Comparison of ENCODE assay signal across 8 cellular contexts in the genomic region with DNA sequence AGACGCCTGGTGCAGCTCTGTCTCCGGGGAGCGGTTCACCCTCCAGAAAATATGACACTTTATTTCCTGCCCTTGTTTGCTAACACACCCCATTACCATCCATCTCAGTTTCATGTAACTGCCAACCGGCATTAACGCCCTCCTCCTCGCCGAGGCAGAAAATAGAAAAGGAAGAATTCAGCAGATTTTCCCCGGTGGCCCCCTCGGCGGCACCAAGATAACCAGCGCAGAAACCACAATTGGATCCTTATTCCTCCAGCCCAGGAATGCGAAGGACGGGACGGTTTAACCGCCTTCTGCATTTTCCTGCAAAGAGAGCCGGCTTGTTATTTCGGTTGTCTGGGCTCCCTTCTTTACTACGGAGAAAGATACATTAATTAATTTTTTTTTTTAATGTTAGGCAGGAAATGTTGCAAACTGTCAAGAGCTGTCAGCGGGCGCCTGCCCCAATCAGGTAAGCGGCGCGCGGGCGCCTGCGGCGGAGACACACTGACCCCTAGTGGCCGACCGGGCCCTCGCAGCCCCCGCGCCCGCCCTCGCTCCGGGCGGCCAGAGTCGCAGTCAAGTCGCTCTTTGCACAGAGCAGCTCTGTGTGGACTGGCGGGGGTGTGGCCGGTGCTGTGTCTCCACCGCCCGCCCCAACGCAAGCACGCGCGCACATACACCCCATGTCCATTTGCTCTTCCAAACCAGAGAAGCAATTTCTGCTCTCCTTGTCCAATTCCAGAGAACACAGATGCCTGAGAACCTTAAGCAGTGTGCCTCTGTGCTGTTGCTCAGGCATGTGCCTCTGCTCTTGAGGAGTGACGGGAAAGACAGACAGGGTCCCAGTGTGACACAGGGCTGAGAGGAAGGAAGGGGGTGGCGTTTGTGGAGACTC. TPM values are rescaled to one million over a fixed set of nuclear protein-coding genes. Genes with fewer than 3 reads are reported as not detected.
DNase-seq lines count a peak whose midpoint lies in the region; ATAC-seq and TF ChIP-seq lines count a peak whose summit lies in the region.

No MANE protein-coding gene starts in this region.

- no peaks in the 10 kb centered on the region for H3K9me3 Mint-ChIP-seq in activated B cell treated with CpG ODN at 0.5 μM for 24 hours

- no peaks in the 10 kb centered on the region for H3K27me3 ChIP-seq in kidney epithelial cell (ENCODE audit: control insufficient read depth, insufficient read depth, low read length)

- H3K36me3 Mint-ChIP-seq in activated B cell treated with CpG ODN at 0.5 μM for 24 hours (ENCODE audit: low read depth), result no peaks in the 10 kb centered on the region

- CTCF ChIA-PET in activated B cell treated with CpG ODN at 0.5 μM for 24 hours (lab: Charles Lee), result interaction anchor here (0.6 to 3.4 kb wide), 16 partner anchors 9 to 188 kb away, joined by 3 to 19 read pairs (median 3); a partner anchor contains a TSS

- H3K36me3 ChIP-seq in kidney epithelial cell (ENCODE audit: control insufficient read depth, insufficient read depth, low read length), result no peaks in the 10 kb centered on the region

- H3K4me3 ChIP-seq in kidney epithelial cell (ENCODE audit: low read depth, low read length), result peak overlapping the region; percentile 30

- peak; percentile 87 for DNase-seq in AG08396 (ENCODE audit: low spot score)
- peak; percentile 76 for DNase-seq in NCI-H2171 treated with DMSO at 0.1 percent for 48 hours (lab: John Stamatoyannopoulos, UW)
- DNase-seq in activated B cell treated with CpG ODN at 0.5 μM for 24 hours, result peak; percentile 80
- DNase-seq in caudate nucleus (lab: John Stamatoyannopoulos, UW), result peak in 56 of 61 donors; percentile 11 to 78 (median 47)
- DNase-seq in kidney epithelial cell (ENCODE audit: low read depth), result no peak
- peak; percentile 74 to 80 for DNase-seq in stimulated activated CD4-positive, alpha-beta T cell treated with anti-CD3 and anti-CD28 coated beads, Interleukin-1b, Interleukin-23, amount 100 ng/mL, for 1 hour (ENCODE audit: low read depth in 2 of 2)

- H3K27ac Mint-ChIP-seq in activated B cell treated with CpG ODN at 0.5 μM for 24 hours, result peak overlapping the region; percentile 3

- peaks cover 34% of the 10 kb centered on the region for H3K27me3 Mint-ChIP-seq in activated B cell treated with CpG ODN at 0.5 μM for 24 hours

- H3K4me3 Mint-ChIP-seq in activated B cell treated with CpG ODN at 0.5 μM for 24 hours, result peak overlapping the region; percentile 85

- POLR2A ChIA-PET in activated B cell treated with CpG ODN at 0.5 μM for 24 hours (lab: Charles Lee), result interaction anchor here (0.6 kb wide), 1 partner anchor 198 kb away, joined by 4 read pairs; a partner anchor contains a TSS

- peaks cover 10% of the 10 kb centered on the region for H3K4me1 Mint-ChIP-seq in activated B cell treated with CpG ODN at 0.5 μM for 24 hours

- ATAC-seq in GM18868 (IDR thresholded peaks at IDR 0.05; ENCODE audit: unreplicated experiment) (peak; percentile 97), HG03103 (IDR thresholded peaks at IDR 0.05; ENCODE audit: low read depth, unreplicated experiment) (peak; percentile 96), activated B cell treated with CpG ODN at 0.5 μM for 24 hours (ENCODE audit: low read depth) (peak; percentile 99)

- no peak overlapping the region for H3K27ac ChIP-seq in caudate nucleus (ENCODE audit: low read depth, low read length)

- intact Hi-C loops in activated B cell treated with CpG ODN at 0.5 μM for 24 hours (cut with micrococcal nuclease), result loop anchor here (1.0 to 2.0 kb wide), 3 partner anchors 53 to 188 kb away; a partner anchor contains a TSS

- TF ChIP-seq CTCF in activated B cell treated with CpG ODN at 0.5 μM for 24 hours (IDR thresholded peaks at IDR 0.05) (peak; percentile 99), kidney epithelial cell (IDR thresholded peaks at IDR 0.05; ENCODE audit: insufficient read depth, low read length, poor library complexity, severe bottlenecking) (peak; percentile 70)

RNA-seq across cellular contexts. Expression of a gene that starts 53.6 kb away (rescaled TPM):
- total RNA-seq in activated B cell treated with CpG ODN at 0.5 μM for 24 hours, result 3.3 and 4.0 TPM in 2 replicates
- 0.34 and 0.50 TPM in 2 replicates for total RNA-seq in kidney epithelial cell

RNA-seq across cellular contexts. Expression of a gene that starts 53.8 kb away (rescaled TPM):
- 15.4 and 20.3 TPM in 2 replicates for total RNA-seq in activated B cell treated with CpG ODN at 0.5 μM for 24 hours
- total RNA-seq in kidney epithelial cell, result 7.0 and 8.1 TPM in 2 replicates
